Comparison of ENCODE assay signal across 8 cellular contexts in genomic region chr14:58171090-58171489, GRCh38. TPM values are rescaled to one million over a fixed set of nuclear protein-coding genes. Genes with fewer than 3 reads are reported as not detected.
A peak's percentile ranks its signal among the peaks of the same experiment; 100 is the strongest.
DNase-seq lines count a peak whose midpoint lies in the region; ATAC-seq and TF ChIP-seq lines count a peak whose summit lies in the region.

No MANE protein-coding gene starts in this region.

- 4 to 12% (median 6%) methylated on average over 6 of the region's 6 CpGs for WGBS in ovary, 3 donors

- DNase-seq in D341Med (ENCODE audit: low spot score) (peak; percentile 95), HPDE6-E6E7 (ENCODE audit: extremely low spot score) (peak; percentile 90), NCI-H69 (lab: John Stamatoyannopoulos, UW) (peak; percentile 94), activated T-cell treated with anti-CD3 and anti-CD28 coated beads for 48 hours (ENCODE audit: low read depth) (peak; percentile 42), foreskin melanocyte (peak; percentile 78), ovary (peak; percentile 49 to 69 (median 60)), mesenteric fat pad (ENCODE audit: low spot score) (no peak)

- no peak for TF ChIP-seq POLR2A in ovary (IDR thresholded peaks at IDR 0.05)

- no peak overlapping the region for H3K4me3 ChIP-seq in ovary

- peak; percentile 92 for ATAC-seq in GM21390 (IDR thresholded peaks at IDR 0.05; ENCODE audit: unreplicated experiment)

- no peaks in the 10 kb centered on the region for H3K9me3 ChIP-seq in ovary

- no peaks in the 10 kb centered on the region for H3K36me3 ChIP-seq in ovary

- no peaks in the 10 kb centered on the region for H3K27me3 ChIP-seq in ovary

- no peaks in the 10 kb centered on the region for H3K4me1 ChIP-seq in ovary (ENCODE audit: insufficient read depth)

- TF ChIP-seq EP300 in ovary (IDR thresholded peaks at IDR 0.05): no peak

- intact Hi-C loops in ovary (cut with DNase I): no loop called here

- TF ChIP-seq CTCF in ovary (IDR thresholded peaks at IDR 0.05): no peak

- no peak overlapping the region for H3K27ac ChIP-seq in ovary

RNA-seq across cellular contexts. Expression of gene ARMH4, which starts 19.1 kb away (rescaled TPM):
- total RNA-seq in ovary (10 to 100 TPM in 5 of 7 donors, 1 to 10 TPM in 2; 6.3 to 22.5 (median 17.8) TPM), mesenteric fat pad (3.4 TPM)
- polyA plus RNA-seq in ovary: 10 to 100 TPM in 1 of 2 donors, 1 to 10 TPM in 1; 4.6 to 14.2 TPM

RNA-seq across cellular contexts. Expression of gene ACTR10, which starts 28.9 kb away (rescaled TPM):
- total RNA-seq in ovary: 10 to 100 TPM; 54.1 to 87.3 (median 71.2) TPM
- polyA plus RNA-seq in ovary: 100 to 1,000 TPM in 1 of 2 donors, 10 to 100 TPM in 1; 80.1 to 105 TPM
- 60.0 TPM for total RNA-seq in mesenteric fat pad
